In genomic region chr16:57590654-57591085, GRCh38 we compare ENCODE assay signal across 11 cellular contexts. TPM values are rescaled to one million over a fixed set of nuclear protein-coding genes. Genes with fewer than 3 reads are reported as not detected.
A peak's percentile ranks its signal among the peaks of the same experiment; 100 is the strongest.
DNase-seq lines count a peak whose midpoint lies in the region; ATAC-seq and TF ChIP-seq lines count a peak whose summit lies in the region.
"Had no signal": no experiment of that assay in that cellular context is flagged by ENCODE, and none has a peak within 500 bp of the region (broad histone marks: within the 10 kb centered on the region; RNA-seq: fewer than 3 reads in every experiment).

No MANE protein-coding gene starts in this region.

- ATAC-seq in RWPE2 (ENCODE audit: low read depth) = peak; percentile 87

- H3K36me3 ChIP-seq in RWPE2 (ENCODE audit: low read depth) (no peaks in the 10 kb centered on the region), stomach (no peaks in the 10 kb centered on the region)
- H3K36me3 ChIP-seq: ovary, transverse colon had no signal

- H3K4me1 ChIP-seq in RWPE2 (ENCODE audit: insufficient read depth, poor library complexity, severe bottlenecking) = peaks cover 14% of the 10 kb centered on the region
- H3K4me1 ChIP-seq in stomach = peaks cover 8 to 32% (median 12%) of the 10 kb centered on the region in 4 donors

- peaks cover 42% of the 10 kb centered on the region for H3K4me1 Mint-ChIP-seq in activated naive CD4-positive, alpha-beta T cell treated with anti-CD3 and anti-CD28 coated beads, Interleukin-2, amount 50 U/mL, for 24 hours

- H3K36me3 Mint-ChIP-seq in activated naive CD4-positive, alpha-beta T cell treated with anti-CD3 and anti-CD28 coated beads, Interleukin-2, amount 50 U/mL, for 24 hours = peaks cover 1% of the 10 kb centered on the region

- H3K27me3 Mint-ChIP-seq in activated naive CD4-positive, alpha-beta T cell treated with anti-CD3 and anti-CD28 coated beads, Interleukin-2, amount 50 U/mL, for 24 hours = no peaks in the 10 kb centered on the region

- H3K9me3 Mint-ChIP-seq in activated naive CD4-positive, alpha-beta T cell treated with anti-CD3 and anti-CD28 coated beads, Interleukin-2, amount 50 U/mL, for 24 hours = no peaks in the 10 kb centered on the region

- TF ChIP-seq POLR2A in stomach (IDR thresholded peaks at IDR 0.05) = no peak

- H3K27ac Mint-ChIP-seq in activated naive CD4-positive, alpha-beta T cell treated with anti-CD3 and anti-CD28 coated beads, Interleukin-2, amount 50 U/mL, for 24 hours = peak overlapping the region; percentile 87

- DNase-seq in activated naive CD4-positive, alpha-beta T cell treated with Interleukin-2 at 50 U/mL for 16 hours = no peak
- DNase-seq in RWPE2 (ENCODE audit: low spot score) (peak; percentile 56), fibroblast of the aortic adventitia (ENCODE audit: low read depth) (peak; percentile 86), stomach (no peak), NCI-H446 (lab: John Stamatoyannopoulos, UW) (no peak), NCI-H2227 (lab: John Stamatoyannopoulos, UW; ENCODE audit: unreplicated experiment) (no peak), 8988T (no peak)

- TF ChIP-seq EP300 in stomach (IDR thresholded peaks at IDR 0.05) = no peak

- H3K27ac ChIP-seq in RWPE2 (ENCODE audit: poor library complexity, severe bottlenecking) (peak overlapping the region; percentile 77), stomach (peak overlapping the region in 4 of 5 donors; percentile 30 to 67 (median 58))
- H3K27ac ChIP-seq: ovary, transverse colon had no signal

- H3K27me3 ChIP-seq in RWPE2 (ENCODE audit: insufficient read depth, poor library complexity, severe bottlenecking) (no peaks in the 10 kb centered on the region), stomach (peaks cover 0 to 8% (median 0%) of the 10 kb centered on the region in 3 donors)
- H3K27me3 ChIP-seq: ovary had no signal

- TF ChIP-seq CTCF in RWPE2 (IDR thresholded peaks at IDR 0.05; ENCODE audit: poor library complexity, severe bottlenecking) (no peak), fibroblast of the aortic adventitia (IDR thresholded peaks at IDR 0.05; ENCODE audit: insufficient read depth, low read length) (no peak), stomach (IDR thresholded peaks at IDR 0.05) (no peak)

- H3K4me3 Mint-ChIP-seq in activated naive CD4-positive, alpha-beta T cell treated with anti-CD3 and anti-CD28 coated beads, Interleukin-2, amount 50 U/mL, for 24 hours = peak overlapping the region; percentile 43

- 45 to 67% (median 64%) methylated on average over 6 to 8 of the region's 8 CpGs for WGBS in stomach, 5 donors

- H3K4me3 ChIP-seq in RWPE2 (ENCODE audit: severe bottlenecking) (no peak overlapping the region), fibroblast of the aortic adventitia (ENCODE audit: low read depth, low read length) (peak overlapping the region; percentile 2), stomach (no peak overlapping the region)
- H3K4me3 ChIP-seq: coronary artery, ovary, transverse colon had no signal

- H3K9me3 ChIP-seq in RWPE2 (ENCODE audit: severe bottlenecking) (no peaks in the 10 kb centered on the region), stomach (peaks cover 0 to 4% (median 1%) of the 10 kb centered on the region in 4 donors)
- H3K9me3 ChIP-seq: ovary had no signal

- intact Hi-C loops in stomach (cut with DNase I; ENCODE audit: low total_unique reads) = loop anchor here (5.0 kb wide), 1 partner anchor 57 kb away; no protein-coding TSS in a partner anchor

RNA-seq across cellular contexts. Expression of gene ADGRG1, which starts 37.8 kb away (rescaled TPM):
- total RNA-seq in fibroblast of the aortic adventitia (ENCODE audit: low replicate concordance) (1.6 and 9.8 TPM in 2 replicates), stomach (10 to 100 TPM; 17.4 to 84.8 (median 47.2) TPM)
- polyA plus RNA-seq in stomach = 10 to 100 TPM in 2 of 3 donors, 1 to 10 TPM in 1; 8.9 to 30.9 (median 21.7) TPM

RNA-seq across cellular contexts. Expression of gene ADGRG5, which starts 48.2 kb away (rescaled TPM):
- not detected in 2 replicates for total RNA-seq in fibroblast of the aortic adventitia (ENCODE audit: low replicate concordance)
- 1 to 10 TPM in 1 of 5 donors, under 1 TPM in 2, not detected in 2; under 0.01 to 1.4 (median 0.18) TPM for total RNA-seq in stomach
- under 1 TPM; 0.19 to 0.80 (median 0.76) TPM for polyA plus RNA-seq in stomach

RNA-seq across cellular contexts. Expression of gene CCDC102A, which starts 54.3 kb away (rescaled TPM):
- total RNA-seq in fibroblast of the aortic adventitia (ENCODE audit: low replicate concordance) = 9.9 and 30.7 TPM in 2 replicates
- total RNA-seq in stomach = 10 to 100 TPM in 2 of 5 donors, 1 to 10 TPM in 2, not detected in 1; 1.7 to 14.5 (median 6.9) TPM
- polyA plus RNA-seq in stomach = 1 to 10 TPM; 2.3 to 6.5 (median 4.1) TPM

Comparison
In these comparisons a context has a peak if more than half of its experiments do, and no peak if none do; other contexts are left out.
1. DNase-seq: peak in RWPE2 (single experiment) and fibroblast of the aortic adventitia (single experiment); none in activated naive CD4-positive, alpha-beta T cell treated with Interleukin-2 at 50 U/mL for 16 hours (single experiment), stomach (single experiment), NCI-H446 (0 of 2), NCI-H2227 (single experiment) and 8988T (single experiment).